ENCODE assay signal across 1 cellular context in genomic region chr22:32775957-32776356, GRCh38.
TF ChIP-seq lines count a peak whose summit lies in the region.

No MANE protein-coding gene starts in this region.

TF ChIP-seq in HepG2, 621 proteins besides CTCF, POLR2A, EP300 and RAD21 (continued from another document and continues in another):
- no peak for TF ChIP-seq HOMEZ (CRISPR knock-in tag; IDR thresholded peaks at IDR 0.05; ENCODE audit: low read depth)
- TF ChIP-seq TRAFD1 (CRISPR knock-in tag; IDR thresholded peaks at IDR 0.05; ENCODE audit: borderline replicate concordance): no peak
- TF ChIP-seq ZNF3 (CRISPR knock-in tag; IDR thresholded peaks at IDR 0.05): no peak
- no peak for TF ChIP-seq SRY (CRISPR knock-in tag; IDR thresholded peaks at IDR 0.05)
- no peak for TF ChIP-seq TERF1 (CRISPR knock-in tag; IDR thresholded peaks at IDR 0.05)
- no peak for TF ChIP-seq YEATS2 (CRISPR knock-in tag; IDR thresholded peaks at IDR 0.05; ENCODE audit: borderline replicate concordance)
- TF ChIP-seq ZNF20 (CRISPR knock-in tag; IDR thresholded peaks at IDR 0.05): no peak
- no peak for TF ChIP-seq DDIT3 (CRISPR knock-in tag; IDR thresholded peaks at IDR 0.05)
- 0 out of 2 replicates have a peak, but pooled peaks have one; percentile 42 for TF ChIP-seq ZNF580 (CRISPR knock-in tag; IDR thresholded peaks at IDR 0.05; ENCODE audit: borderline replicate concordance, low read depth)
- TF ChIP-seq GLMP (CRISPR knock-in tag; IDR thresholded peaks at IDR 0.05; ENCODE audit: borderline replicate concordance): no peak
- TF ChIP-seq, protein P1, sequence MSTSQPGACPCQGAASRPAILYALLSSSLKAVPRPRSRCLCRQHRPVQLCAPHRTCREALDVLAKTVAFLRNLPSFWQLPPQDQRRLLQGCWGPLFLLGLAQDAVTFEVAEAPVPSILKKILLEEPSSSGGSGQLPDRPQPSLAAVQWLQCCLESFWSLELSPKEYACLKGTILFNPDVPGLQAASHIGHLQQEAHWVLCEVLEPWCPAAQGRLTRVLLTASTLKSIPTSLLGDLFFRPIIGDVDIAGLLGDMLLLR (CRISPR knock-in tag; IDR thresholded peaks at IDR 0.05): no peak
- no peak for TF ChIP-seq RFX1 (IDR thresholded peaks at IDR 0.05)
- no peak for TF ChIP-seq RFXAP (CRISPR knock-in tag; IDR thresholded peaks at IDR 0.05; ENCODE audit: borderline replicate concordance)
- TF ChIP-seq ZSCAN22 (CRISPR knock-in tag; IDR thresholded peaks at IDR 0.05): no peak
- TF ChIP-seq ZBTB1 (CRISPR knock-in tag; IDR thresholded peaks at IDR 0.05; ENCODE audit: borderline replicate concordance): no peak
- TF ChIP-seq ZNF230 (CRISPR knock-in tag; IDR thresholded peaks at IDR 0.05): no peak
- no peak for TF ChIP-seq THAP11 (CRISPR knock-in tag; IDR thresholded peaks at IDR 0.05)
- no peak for TF ChIP-seq ZNF709 (CRISPR knock-in tag; IDR thresholded peaks at IDR 0.05)
- TF ChIP-seq THRA (CRISPR knock-in tag; IDR thresholded peaks at IDR 0.05; ENCODE audit: borderline replicate concordance): no peak; the same call in 1 of the 2 replicates
- TF ChIP-seq ELF1 (CRISPR knock-in tag; IDR thresholded peaks at IDR 0.05): no peak
- TF ChIP-seq GPN1 (CRISPR knock-in tag; IDR thresholded peaks at IDR 0.05; ENCODE audit: borderline replicate concordance): no peak
- no peak for TF ChIP-seq ATF2 (CRISPR knock-in tag; IDR thresholded peaks at IDR 0.05)
- TF ChIP-seq, protein P2, sequence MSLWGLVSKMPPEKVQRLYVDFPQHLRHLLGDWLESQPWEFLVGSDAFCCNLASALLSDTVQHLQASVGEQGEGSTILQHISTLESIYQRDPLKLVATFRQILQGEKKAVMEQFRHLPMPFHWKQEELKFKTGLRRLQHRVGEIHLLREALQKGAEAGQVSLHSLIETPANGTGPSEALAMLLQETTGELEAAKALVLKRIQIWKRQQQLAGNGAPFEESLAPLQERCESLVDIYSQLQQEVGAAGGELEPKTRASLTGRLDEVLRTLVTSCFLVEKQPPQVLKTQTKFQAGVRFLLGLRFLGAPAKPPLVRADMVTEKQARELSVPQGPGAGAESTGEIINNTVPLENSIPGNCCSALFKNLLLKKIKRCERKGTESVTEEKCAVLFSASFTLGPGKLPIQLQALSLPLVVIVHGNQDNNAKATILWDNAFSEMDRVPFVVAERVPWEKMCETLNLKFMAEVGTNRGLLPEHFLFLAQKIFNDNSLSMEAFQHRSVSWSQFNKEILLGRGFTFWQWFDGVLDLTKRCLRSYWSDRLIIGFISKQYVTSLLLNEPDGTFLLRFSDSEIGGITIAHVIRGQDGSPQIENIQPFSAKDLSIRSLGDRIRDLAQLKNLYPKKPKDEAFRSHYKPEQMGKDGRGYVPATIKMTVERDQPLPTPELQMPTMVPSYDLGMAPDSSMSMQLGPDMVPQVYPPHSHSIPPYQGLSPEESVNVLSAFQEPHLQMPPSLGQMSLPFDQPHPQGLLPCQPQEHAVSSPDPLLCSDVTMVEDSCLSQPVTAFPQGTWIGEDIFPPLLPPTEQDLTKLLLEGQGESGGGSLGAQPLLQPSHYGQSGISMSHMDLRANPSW (CRISPR knock-in tag; IDR thresholded peaks at IDR 0.05; ENCODE audit: borderline replicate concordance): no peak
- no peak for TF ChIP-seq ZNF138 (CRISPR knock-in tag; IDR thresholded peaks at IDR 0.05; ENCODE audit: low read depth)
- TF ChIP-seq, protein P3, sequence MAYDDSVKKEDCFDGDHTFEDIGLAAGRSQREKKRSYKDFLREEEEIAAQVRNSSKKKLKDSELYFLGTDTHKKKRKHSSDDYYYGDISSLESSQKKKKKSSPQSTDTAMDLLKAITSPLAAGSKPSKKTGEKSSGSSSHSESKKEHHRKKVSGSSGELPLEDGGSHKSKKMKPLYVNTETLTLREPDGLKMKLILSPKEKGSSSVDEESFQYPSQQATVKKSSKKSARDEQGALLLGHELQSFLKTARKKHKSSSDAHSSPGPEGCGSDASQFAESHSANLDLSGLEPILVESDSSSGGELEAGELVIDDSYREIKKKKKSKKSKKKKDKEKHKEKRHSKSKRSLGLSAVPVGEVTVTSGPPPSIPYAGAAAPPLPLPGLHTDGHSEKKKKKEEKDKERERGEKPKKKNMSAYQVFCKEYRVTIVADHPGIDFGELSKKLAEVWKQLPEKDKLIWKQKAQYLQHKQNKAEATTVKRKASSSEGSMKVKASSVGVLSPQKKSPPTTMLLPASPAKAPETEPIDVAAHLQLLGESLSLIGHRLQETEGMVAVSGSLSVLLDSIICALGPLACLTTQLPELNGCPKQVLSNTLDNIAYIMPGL (CRISPR knock-in tag; IDR thresholded peaks at IDR 0.05; ENCODE audit: borderline replicate concordance in 1 of 2, low read depth in 1 of 2): peak in 1 of 2 experiments; percentile 68; a peak in 2 of 4 replicates
- TF ChIP-seq, protein P4, sequence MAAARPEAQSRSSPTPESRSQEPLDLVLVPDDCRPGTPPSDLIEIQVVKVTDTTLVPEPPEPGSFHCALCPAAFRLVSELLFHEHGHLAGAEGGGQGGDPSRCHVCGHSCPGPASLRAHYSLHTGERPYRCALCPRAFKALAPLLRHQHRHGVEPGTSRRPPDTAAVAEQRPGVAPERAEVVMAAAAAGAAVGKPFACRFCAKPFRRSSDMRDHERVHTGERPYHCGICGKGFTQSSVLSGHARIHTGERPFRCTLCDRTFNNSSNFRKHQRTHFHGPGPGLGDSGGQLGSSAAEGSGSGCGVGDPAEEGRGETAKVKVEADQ (CRISPR knock-in tag; IDR thresholded peaks at IDR 0.05; ENCODE audit: borderline replicate concordance): no peak
- TF ChIP-seq ZNF549 (CRISPR knock-in tag; IDR thresholded peaks at IDR 0.05): no peak
- no peak for TF ChIP-seq NFYB (CRISPR knock-in tag; IDR thresholded peaks at IDR 0.05)
- no peak for TF ChIP-seq IKZF4 (CRISPR knock-in tag; IDR thresholded peaks at IDR 0.05; ENCODE audit: borderline replicate concordance, low read depth, not compliant biosample characterization)
- no peak for TF ChIP-seq AHDC1 (CRISPR knock-in tag; IDR thresholded peaks at IDR 0.05; ENCODE audit: borderline replicate concordance)
- no peak for TF ChIP-seq ZNF225 (CRISPR knock-in tag; IDR thresholded peaks at IDR 0.05)
